29 cellular contexts compared by ENCODE assay signal in the genomic region with DNA sequence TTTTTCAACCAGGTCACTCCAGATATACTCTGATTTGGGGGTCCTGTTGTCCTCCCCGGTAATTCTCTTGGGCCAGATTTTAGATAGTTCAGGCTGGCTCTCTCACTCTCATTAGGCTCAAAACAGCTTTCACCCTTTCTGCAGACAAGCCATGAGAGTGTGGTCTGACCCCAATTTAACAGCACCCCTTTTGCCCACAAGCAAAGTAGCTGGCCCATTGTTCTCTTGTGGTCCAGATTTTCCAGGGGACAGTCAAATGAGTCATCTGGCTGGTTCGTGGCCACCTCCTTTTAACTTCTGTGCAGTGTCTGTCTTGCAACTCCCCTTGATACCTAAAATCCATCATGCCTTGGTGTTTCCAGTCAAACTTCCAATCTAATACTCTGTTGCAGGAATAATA. TPM values are rescaled to one million over a fixed set of nuclear protein-coding genes. Genes with fewer than 3 reads are reported as not detected.
"Had no signal": no experiment of that assay in that cellular context is flagged by ENCODE, and none has a peak within 500 bp of the region (broad histone marks: within the 10 kb centered on the region; RNA-seq: fewer than 3 reads in every experiment).

No MANE protein-coding gene starts in this region.

- ATAC-seq: activated T-helper 17 cell treated with anti-CD3 and anti-CD28 coated beads, Interleukin-2, amount 50 U/mL, for 72 hours; Panc1 had no signal

- H3K4me3 ChIP-seq: SJCRH30 had no signal

- H3K9me3 ChIP-seq: SJCRH30 had no signal

- H3K4me1 ChIP-seq: SJCRH30 had no signal

- H3K36me3 ChIP-seq: SJCRH30 had no signal

- H3K27ac ChIP-seq: RWPE1, SJCRH30, VCaP had no signal

- DNase-seq: activated CD4-positive, alpha-beta memory T cell treated with anti-CD3 and anti-CD28 coated beads for 36 hours; activated CD4-positive, alpha-beta T cell treated with anti-CD3 and anti-CD28 coated beads, Interleukin-2, amount 10 ng/mL, durations not matched to agents 7 days and 5 days; activated CD4-positive, CD25-positive, alpha-beta regulatory T cell; activated gamma-delta T cell; activated naive CD4-positive, alpha-beta T cell treated with anti-CD3 and anti-CD28 coated beads, Interleukin-2, amount 10 ng/mL, durations not matched to agents 7 days and 5 days; activated naive CD8-positive, alpha-beta T cell treated with anti-CD3 and anti-CD28 coated beads for 36 hours; activated T-cell treated with anti-CD3 and anti-CD28 coated beads for 4 hours; activated T-cell treated with anti-CD3 and anti-CD28 coated beads, Interleukin-2, amount 50 U/mL, for 48 hours; cerebellar nuclear complex; Kasumi-1; NCI-H1092; NCI-H1417; NCI-H1930; NCI-H2171; NCI-H2227 treated with DMSO at 0.1 percent for 48 hours; NCI-H446 treated with DMSO at 0.1 percent for 48 hours; NCI-H524 treated with DMSO at 0.1 percent for 48 hours; NCI-H774; Right ventricle myocardium superior; SJCRH30; T-helper 2 cell; T1000 had no signal

RNA-seq across cellular contexts. Expression of gene BHMT2, which starts 16.5 kb away (rescaled TPM):
- total RNA-seq: activated CD4-positive, alpha-beta memory T cell treated with anti-CD3 and anti-CD28 coated beads for 36 hours; activated CD4-positive, alpha-beta T cell treated with anti-CD3 and anti-CD28 coated beads, Interleukin-2, amount 10 ng/mL, durations not matched to agents 7 days and 5 days; activated CD8-positive, alpha-beta memory T cell treated with anti-CD3 and anti-CD28 coated beads for 36 hours; activated naive CD8-positive, alpha-beta T cell treated with anti-CD3 and anti-CD28 coated beads for 36 hours; activated T-helper 17 cell treated with anti-CD3 and anti-CD28 coated beads, Interleukin-2, amount 50 U/mL, for 72 hours; OCI-LY7; SJCRH30 had no signal

RNA-seq across cellular contexts. Expression of gene DMGDH, which starts 16.6 kb away (rescaled TPM):
- total RNA-seq: activated CD4-positive, alpha-beta T cell treated with anti-CD3 and anti-CD28 coated beads, Interleukin-2, amount 10 ng/mL, durations not matched to agents 7 days and 5 days; activated naive CD8-positive, alpha-beta T cell treated with anti-CD3 and anti-CD28 coated beads for 36 hours; SJCRH30 had no signal

RNA-seq across cellular contexts. Expression of gene BHMT, which starts 25.5 kb away (rescaled TPM):
- total RNA-seq: activated CD4-positive, alpha-beta memory T cell treated with anti-CD3 and anti-CD28 coated beads for 36 hours; activated CD4-positive, alpha-beta T cell treated with anti-CD3 and anti-CD28 coated beads, Interleukin-2, amount 10 ng/mL, durations not matched to agents 7 days and 5 days; activated CD8-positive, alpha-beta memory T cell treated with anti-CD3 and anti-CD28 coated beads for 36 hours; activated naive CD8-positive, alpha-beta T cell treated with anti-CD3 and anti-CD28 coated beads for 36 hours; activated T-helper 17 cell treated with anti-CD3 and anti-CD28 coated beads, Interleukin-2, amount 50 U/mL, for 72 hours; cardiac septum; OCI-LY7; SJCRH30 had no signal
